11 cellular contexts compared by ENCODE assay signal in genomic region chr15:99717129-99718024, GRCh38. TPM values are rescaled to one million over a fixed set of nuclear protein-coding genes. Genes with fewer than 3 reads are reported as not detected.
DNase-seq lines count a peak whose midpoint lies in the region; ATAC-seq and TF ChIP-seq lines count a peak whose summit lies in the region.
"Had no signal": no experiment of that assay in that cellular context is flagged by ENCODE, and none has a peak within 500 bp of the region (broad histone marks: within the 10 kb centered on the region; RNA-seq: fewer than 3 reads in every experiment).

No MANE protein-coding gene starts in this region.

- WGBS in mammary epithelial cell (ENCODE audit: low coverage, missing lambda C conversion rate) = 91% methylated on average over 18 of the region's 20 CpGs

- no peaks in the 10 kb centered on the region for H4K20me1 ChIP-seq in mammary epithelial cell (ENCODE audit: insufficient read depth, low read length)

- H3K9me3 ChIP-seq in breast epithelium (no peaks in the 10 kb centered on the region), mammary epithelial cell (replicated peaks; ENCODE audit: insufficient read depth, low read length) (no peaks in the 10 kb centered on the region), cardiac muscle cell (ENCODE audit: low read depth) (no peaks in the 10 kb centered on the region), vagina (no peaks in the 10 kb centered on the region)
- H3K9me3 ChIP-seq: SK-N-SH had no signal

- H3K9ac ChIP-seq in mammary epithelial cell (ENCODE audit: insufficient read depth, low read length) = no peak overlapping the region
- H3K9ac ChIP-seq: SK-N-SH had no signal

- TF ChIP-seq CTCF in breast epithelium (IDR thresholded peaks at IDR 0.05) (no peak), mammary epithelial cell (conservative IDR thresholded peaks at IDR 0.05 in 1 of 2, IDR thresholded peaks at IDR 0.05 in 1 of 2; ENCODE audit: extremely low read depth in 1 of 2, insufficient read depth in 1 of 2, low read depth in 1 of 2, low read length in 2 of 2) (no peak), cardiac muscle cell (IDR thresholded peaks at IDR 0.05; ENCODE audit: low read depth, low read length) (no peak), vagina (IDR thresholded peaks at IDR 0.05) (no peak)

- H3K27me3 ChIP-seq in breast epithelium = no peaks in the 10 kb centered on the region
- no peaks in the 10 kb centered on the region for H3K27me3 ChIP-seq in mammary epithelial cell (ENCODE audit: insufficient read depth, low read length)
- no peaks in the 10 kb centered on the region for H3K27me3 ChIP-seq in cardiac muscle cell
- no peaks in the 10 kb centered on the region for H3K27me3 ChIP-seq in vagina
- H3K27me3 ChIP-seq in H7 (ENCODE audit: control insufficient read depth, insufficient read depth, low read length) = no peaks in the 10 kb centered on the region

- intact Hi-C loops in breast epithelium (cut with DNase I; ENCODE audit: low total_unique reads) = no loop called here
- intact Hi-C loops in mammary epithelial cell (cut with micrococcal nuclease) = no loop called here
- intact Hi-C loops in vagina (cut with DNase I) = no loop called here

- H3K79me2 ChIP-seq in mammary epithelial cell (ENCODE audit: insufficient read depth, low read length) = no peaks in the 10 kb centered on the region

- H2AFZ ChIP-seq in mammary epithelial cell (ENCODE audit: low read depth, low read length) = no peak overlapping the region

- peak overlapping the region in 1 of 3 donors; percentile 42 for H3K4me3 ChIP-seq in breast epithelium
- no peak overlapping the region for H3K4me3 ChIP-seq in mammary epithelial cell (replicated peaks in 1 of 3; ENCODE audit: insufficient read depth in 1 of 3, low read depth in 2 of 3, low read length in 3 of 3)
- H3K4me3 ChIP-seq in cardiac muscle cell = no peak overlapping the region
- H3K4me3 ChIP-seq in vagina = no peak overlapping the region
- no peak overlapping the region for H3K4me3 ChIP-seq in H7 (ENCODE audit: insufficient read depth, low read depth, low read length)

- peak; percentile 34 for ATAC-seq in HG03432 (IDR thresholded peaks at IDR 0.05; ENCODE audit: unreplicated experiment)

- CTCF ChIA-PET in mammary epithelial cell (lab: Charles Lee; ENCODE audit: low non-redundant PET) = no interaction called here

- H3K27ac ChIP-seq in breast epithelium = peak overlapping the region; percentile 29 to 70
- H3K27ac ChIP-seq in mammary epithelial cell (ENCODE audit: insufficient read depth, low read depth, low read length) = no peak overlapping the region
- H3K27ac ChIP-seq in cardiac muscle cell = peak overlapping the region; percentile 91
- peak overlapping the region; percentile 43 for H3K27ac ChIP-seq in vagina
- H3K27ac ChIP-seq: C4-2B had no signal

- DNase-seq in breast epithelium (ENCODE audit: low spot score in 2 of 2) = peak in 1 of 2 donors; percentile 12
- DNase-seq in mammary epithelial cell = no peak
- peak in 1 of 2 donors; percentile 35 for DNase-seq in cardiac muscle cell (ENCODE audit: low read depth in 1 of 2, low spot score in 1 of 2)
- no peak for DNase-seq in vagina (ENCODE audit: extremely low spot score in 2 of 2)
- DNase-seq in KBM-7 = no peak
- no peak for DNase-seq in H7
- DNase-seq in activated T-cell treated with anti-CD3 and anti-CD28 coated beads, Interleukin-2, amount 50 U/mL, for 48 hours = no peak
- DNase-seq: IMR-90, SK-N-SH had no signal

- no peak overlapping the region for H3K4me2 ChIP-seq in mammary epithelial cell (ENCODE audit: insufficient read depth, low read depth, low read length)
- H3K4me2 ChIP-seq: SK-N-SH had no signal

- H3K4me1 ChIP-seq in breast epithelium = peaks cover 7 to 9% of the 10 kb centered on the region in 2 donors
- H3K4me1 ChIP-seq in mammary epithelial cell (ENCODE audit: insufficient read depth, low read length) = peaks cover 26% of the 10 kb centered on the region
- peaks cover 15% of the 10 kb centered on the region for H3K4me1 ChIP-seq in cardiac muscle cell (ENCODE audit: low read depth)
- peaks cover 32% of the 10 kb centered on the region for H3K4me1 ChIP-seq in vagina

- no peaks in the 10 kb centered on the region for H3K36me3 ChIP-seq in breast epithelium
- H3K36me3 ChIP-seq in mammary epithelial cell (ENCODE audit: insufficient read depth, low read length) = peaks cover 5% of the 10 kb centered on the region
- H3K36me3 ChIP-seq in cardiac muscle cell = peaks cover 28% of the 10 kb centered on the region
- H3K36me3 ChIP-seq in vagina = peaks cover 0 to 10% of the 10 kb centered on the region in 2 donors
- peaks cover 2% of the 10 kb centered on the region for H3K36me3 ChIP-seq in H7 (replicated peaks; ENCODE audit: control insufficient read depth, insufficient read depth, low read length)

- no TSS peak for BruUV-seq in mammary epithelial cell (replicated peaks; lab: Mats Ljungman, UMichigan)

- TF ChIP-seq POLR2A in breast epithelium (IDR thresholded peaks at IDR 0.05) (no peak), vagina (IDR thresholded peaks at IDR 0.05) (no peak)

- dilution Hi-C loops in mammary epithelial cell (cut with HindIII; ENCODE audit: low sequenced_read_pairs) = loop anchor here (25.0 kb wide), 1 partner anchor 455 kb away; the partner anchor contains the start of gene LRRC28

- in situ Hi-C loops in mammary epithelial cell (cut with MboI; ENCODE audit: low sequenced_read_pairs in 2 of 2) = loop anchor here in 1 of 2 donors (25.0 kb wide), 1 partner anchor 305 kb away; no protein-coding TSS in a partner anchor
- in situ Hi-C loops in KBM-7 (cut with MboI; ENCODE audit: low pct_unique_long_range_greater_than_20kb, low sequenced_read_pairs) = no loop called here

RNA-seq across cellular contexts. Expression of gene LYSMD4, which starts 15.9 kb away (rescaled TPM):
- total RNA-seq in breast epithelium (10 to 100 TPM; 12.1 to 16.0 (median 12.2) TPM), mammary epithelial cell (10 to 100 TPM; 10.9 to 20.5 TPM), cardiac muscle cell (21.2 and 21.9 TPM in 2 replicates), vagina (14.7 TPM)
- polyA plus RNA-seq in mammary epithelial cell (9.6 TPM), cardiac muscle cell (24.0 and 24.4 TPM in 2 replicates)
- polyA minus RNA-seq in mammary epithelial cell = 3.5 TPM
- 6.4 and 8.3 TPM in 2 replicates for total RNA-seq in H7 (2014; rRNA removed; shearing (Covaris generic))
